Comparison of ENCODE assay signal across 15 cellular contexts in genomic region chr3:16176391-16177030, GRCh38. TPM values are rescaled to one million over a fixed set of nuclear protein-coding genes. Genes with fewer than 3 reads are reported as not detected.
DNase-seq lines count a peak whose midpoint lies in the region; ATAC-seq and TF ChIP-seq lines count a peak whose summit lies in the region.
"Had no signal": no experiment of that assay in that cellular context is flagged by ENCODE, and none has a peak within 500 bp of the region (broad histone marks: within the 10 kb centered on the region; RNA-seq: fewer than 3 reads in every experiment).

No MANE protein-coding gene starts in this region.

- no peaks in the 10 kb centered on the region for H3K36me3 ChIP-seq in SK-N-SH (replicated peaks in 1 of 2; ENCODE audit: control insufficient read depth in 1 of 2, insufficient read depth in 2 of 2, low read length in 1 of 2)
- H3K36me3 ChIP-seq in ovary, result no peaks in the 10 kb centered on the region
- peaks cover 0 to 3% (median 0%) of the 10 kb centered on the region in 4 donors for H3K36me3 ChIP-seq in upper lobe of left lung

- H3K4me3 ChIP-seq in SK-N-SH (ENCODE audit: low read depth in 2 of 2, low read length in 1 of 2), result peak overlapping the region in 1 of 2 experiments; percentile 51; a peak in 2 of 4 replicates
- H3K4me3 ChIP-seq in ovary, result peak overlapping the region; percentile 38
- H3K4me3 ChIP-seq in upper lobe of left lung, result peak overlapping the region in 3 of 4 donors; percentile 1 to 36 (median 32)

- H3K79me2 ChIP-seq in SK-N-SH (ENCODE audit: insufficient read depth), result peaks cover 21% of the 10 kb centered on the region

- intact Hi-C loops in ovary (cut with DNase I), result loop anchor here (2.0 to 10.0 kb wide), 6 partner anchors 82 to 364 kb away; no protein-coding TSS in a partner anchor

- no peak overlapping the region; the same call in 1 of the 2 replicates for H2AFZ ChIP-seq in SK-N-SH (ENCODE audit: low read depth)

- no peak for TF ChIP-seq POLR2A in ovary (IDR thresholded peaks at IDR 0.05)
- no peak for TF ChIP-seq POLR2A in upper lobe of left lung (IDR thresholded peaks at IDR 0.05)

- H3K4me2 ChIP-seq in SK-N-SH, result peak overlapping the region; percentile 78

- ATAC-seq in SK-N-SH treated with all-trans-retinoic acid at 6 μM for 48 hours (no peak), upper lobe of left lung (ENCODE audit: low FRiP score in 2 of 2) (no peak), HG03159 (IDR thresholded peaks at IDR 0.05; ENCODE audit: unreplicated experiment) (no peak)
- ATAC-seq: HCT116 had no signal

- no peaks in the 10 kb centered on the region for H4K20me1 ChIP-seq in SK-N-SH (ENCODE audit: insufficient read depth)

- H3K27ac ChIP-seq in SK-N-SH (ENCODE audit: low read depth in 2 of 2, low read length in 1 of 2) (peak overlapping the region in 1 of 2 experiments; percentile 90; a peak in 1 of 4 replicates), ovary (no peak overlapping the region), upper lobe of left lung (no peak overlapping the region)
- H3K27ac ChIP-seq: 22Rv1, VCaP had no signal

- no peak for TF ChIP-seq EP300 in SK-N-SH (IDR thresholded peaks at IDR 0.05; ENCODE audit: borderline replicate concordance in 1 of 2, low read depth in 1 of 2, low read length in 1 of 2)
- no peak for TF ChIP-seq EP300 in ovary (IDR thresholded peaks at IDR 0.05)
- TF ChIP-seq EP300 in upper lobe of left lung (IDR thresholded peaks at IDR 0.05), result no peak

- no peaks in the 10 kb centered on the region for H3K9me2 ChIP-seq in SK-N-SH

- DNase-seq in SK-N-SH (no peak), fibroblast of gingiva (ENCODE audit: low read depth) (peak; percentile 40), ovary (no peak), upper lobe of left lung (no peak), cerebellum (ENCODE audit: low spot score) (no peak), T-helper 9 cell (no peak)
- DNase-seq: activated CD8-positive, alpha-beta memory T cell treated with anti-CD3 and anti-CD28 coated beads, Interleukin-2, amount 50 U/mL, for 4 hours; stimulated activated naive CD4-positive, alpha-beta T cell had no signal

- POLR2A ChIA-PET in SK-N-SH (lab: Yijun Ruan, JAX), result no interaction called here

- peak overlapping the region; percentile 71 for H3K9ac ChIP-seq in SK-N-SH

- H3K27me3 ChIP-seq in SK-N-SH (ENCODE audit: insufficient read depth) (no peaks in the 10 kb centered on the region), ovary (no peaks in the 10 kb centered on the region), upper lobe of left lung (no peaks in the 10 kb centered on the region)

- WGBS in SK-N-SH (ENCODE audit: low lambda C conversion rate), result 81% methylated on average over 5 of the region's 6 CpGs
- 72 to 75% (median 72%) methylated on average over 6 of the region's 6 CpGs for WGBS in ovary, 3 donors
- 65 to 77% methylated on average over 6 of the region's 6 CpGs for WGBS in upper lobe of left lung, 2 donors

- H3K9me3 ChIP-seq in SK-N-SH, result no peaks in the 10 kb centered on the region
- no peaks in the 10 kb centered on the region for H3K9me3 ChIP-seq in ovary
- no peaks in the 10 kb centered on the region for H3K9me3 ChIP-seq in upper lobe of left lung

- no peak for TF ChIP-seq RAD21 in SK-N-SH (IDR thresholded peaks at IDR 0.05; ENCODE audit: low read length)

- CTCF ChIA-PET in SK-N-SH (lab: Yijun Ruan, JAX), result interaction anchor here (0.6 to 6.5 kb wide), 3 partner anchors 13 to 361 kb away, joined by 3 to 50 read pairs (median 4); no protein-coding TSS in a partner anchor

- H3K4me1 ChIP-seq in SK-N-SH (ENCODE audit: control insufficient read depth in 1 of 2, insufficient read depth in 2 of 2, low read depth in 1 of 2, low read length in 1 of 2) (peaks cover 14 to 15% of the 10 kb centered on the region in 2 experiments), ovary (ENCODE audit: insufficient read depth) (peaks cover 14% of the 10 kb centered on the region), upper lobe of left lung (peaks cover 21 to 30% (median 25%) of the 10 kb centered on the region in 4 donors)

- H3F3A ChIP-seq in SK-N-SH (replicated peaks; ENCODE audit: insufficient read depth), result peaks cover 22% of the 10 kb centered on the region

- TF ChIP-seq CTCF in SK-N-SH (IDR thresholded peaks at IDR 0.05), result no peak
- TF ChIP-seq CTCF in ovary (IDR thresholded peaks at IDR 0.05), result no peak
- no peak for TF ChIP-seq CTCF in upper lobe of left lung (IDR thresholded peaks at IDR 0.05)

TF ChIP-seq in SK-N-SH, 30 proteins besides CTCF, POLR2A, EP300 and RAD21:
- TF ChIP-seq USF1 (IDR thresholded peaks at IDR 0.05; ENCODE audit: borderline replicate concordance, low read depth) (no peak), MEF2A (IDR thresholded peaks at IDR 0.05; ENCODE audit: borderline replicate concordance, low read depth) (no peak), POLR2AphosphoS5 (IDR thresholded peaks at IDR 0.05; ENCODE audit: low read depth, low read length) (no peak)
TF ChIP-seq in SK-N-SH: peak in this region for 0.

TF ChIP-seq in SK-N-SH treated with all-trans-retinoic acid at 6 μM for 48 hours, 23 proteins besides CTCF, POLR2A, EP300 and RAD21:
- TF ChIP-seq ZNF565 (CRISPR knock-in tag; conservative IDR thresholded peaks at IDR 0.05; ENCODE audit: low read depth), result no peak
- no peak for TF ChIP-seq PPARA (CRISPR knock-in tag; IDR thresholded peaks at IDR 0.05; ENCODE audit: borderline replicate concordance)
- TF ChIP-seq GLIS3 (CRISPR knock-in tag; IDR thresholded peaks at IDR 0.05), result no peak
- no peak for TF ChIP-seq ZNF70 (CRISPR knock-in tag; IDR thresholded peaks at IDR 0.05)
- TF ChIP-seq ZFP3 (CRISPR knock-in tag; IDR thresholded peaks at IDR 0.05), result no peak
- no peak for TF ChIP-seq ZFP30 (CRISPR knock-in tag; IDR thresholded peaks at IDR 0.05)
- TF ChIP-seq ZNF8 (CRISPR knock-in tag; IDR thresholded peaks at IDR 0.05), result no peak
- no peak for TF ChIP-seq TCF4 (CRISPR knock-in tag; IDR thresholded peaks at IDR 0.05; ENCODE audit: borderline replicate concordance)
- no peak for TF ChIP-seq POU6F1 (CRISPR knock-in tag; IDR thresholded peaks at IDR 0.05; ENCODE audit: borderline replicate concordance, low read depth)
- TF ChIP-seq CSDC2 (CRISPR knock-in tag; IDR thresholded peaks at IDR 0.05), result no peak
- TF ChIP-seq RARB (CRISPR knock-in tag; IDR thresholded peaks at IDR 0.05), result no peak
- no peak for TF ChIP-seq ESRRG (CRISPR knock-in tag; IDR thresholded peaks at IDR 0.05)

RNA-seq across cellular contexts. Expression of gene GALNT15, which starts 2.0 kb away (rescaled TPM):
- 4.7 and 6.5 TPM in 2 replicates for polyA plus RNA-seq in SK-N-SH (2012; rRNA removed)
- 4.0 and 5.5 TPM in 2 replicates for polyA plus RNA-seq in SK-N-SH (2012; cell fraction: cytosol; rRNA removed)
- polyA plus RNA-seq in SK-N-SH (2012; cell fraction: nucleus; rRNA removed), result 4.0 and 5.4 TPM in 2 replicates
- 100 to 1,000 TPM in 1 of 7 donors, 10 to 100 TPM in 6; 14.5 to 118 (median 23.6) TPM for total RNA-seq in ovary
- 10 to 100 TPM; 28.5 to 33.7 TPM for polyA plus RNA-seq in ovary
- total RNA-seq in upper lobe of left lung, result 10 to 100 TPM in 4 of 6 donors, 1 to 10 TPM in 2; 4.4 to 34.7 (median 11.2) TPM
- 27.5 TPM for total RNA-seq in cerebellum
- total RNA-seq: HT-29, mononuclear cell had no signal
